Comparison of ENCODE assay signal across 2 cellular contexts in the genomic region with DNA sequence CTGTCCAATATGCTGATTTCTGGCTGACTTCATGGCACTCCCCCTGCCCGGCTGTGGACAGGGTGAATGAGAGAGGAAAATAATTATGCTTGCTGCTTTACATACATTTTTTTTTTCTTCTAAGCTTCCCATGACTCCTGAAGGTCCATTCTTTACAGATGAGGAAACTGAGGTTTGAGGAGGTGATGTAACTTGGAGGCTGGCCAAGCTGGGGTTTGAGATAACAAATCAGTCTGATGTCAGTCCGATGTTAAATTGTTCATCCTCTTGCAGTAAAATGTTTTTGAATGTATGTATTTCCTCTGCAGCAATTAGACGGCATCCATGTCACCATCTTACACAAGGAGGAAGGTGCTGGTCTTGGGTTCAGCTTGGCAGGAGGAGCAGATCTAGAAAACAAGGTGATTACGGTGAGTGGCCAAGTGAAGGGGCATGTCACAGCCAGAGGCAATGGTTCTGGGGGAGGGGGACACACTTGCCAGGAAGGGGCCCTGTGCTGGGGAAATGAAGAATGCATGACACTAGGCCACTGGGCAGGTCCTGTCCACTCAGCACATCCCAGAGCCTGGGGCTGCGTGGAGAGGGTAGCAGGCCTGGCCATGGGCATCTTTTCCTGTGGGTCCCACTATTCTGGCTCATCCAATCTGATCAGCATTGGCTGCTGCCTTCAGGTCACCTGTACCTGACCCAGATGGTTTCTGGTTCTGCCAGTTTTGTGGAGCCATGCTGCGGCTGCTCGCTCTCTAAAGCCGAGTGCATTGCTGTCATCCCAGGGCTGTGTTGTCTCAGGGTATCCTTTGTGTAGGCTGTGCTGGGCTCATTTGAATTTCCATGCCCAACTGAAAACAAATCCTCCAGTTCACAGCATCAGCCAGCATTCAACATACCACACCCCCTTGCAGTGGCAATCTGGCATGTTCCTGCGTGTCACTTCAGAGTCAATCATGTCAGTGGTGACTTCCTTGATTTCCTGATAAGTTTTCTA.
TF ChIP-seq lines count a peak whose summit lies in the region.

No MANE protein-coding gene starts in this region.

TF ChIP-seq in liver, 16 proteins besides CTCF, POLR2A, EP300 and RAD21 (continued from another document):
- TF ChIP-seq, protein P1, sequence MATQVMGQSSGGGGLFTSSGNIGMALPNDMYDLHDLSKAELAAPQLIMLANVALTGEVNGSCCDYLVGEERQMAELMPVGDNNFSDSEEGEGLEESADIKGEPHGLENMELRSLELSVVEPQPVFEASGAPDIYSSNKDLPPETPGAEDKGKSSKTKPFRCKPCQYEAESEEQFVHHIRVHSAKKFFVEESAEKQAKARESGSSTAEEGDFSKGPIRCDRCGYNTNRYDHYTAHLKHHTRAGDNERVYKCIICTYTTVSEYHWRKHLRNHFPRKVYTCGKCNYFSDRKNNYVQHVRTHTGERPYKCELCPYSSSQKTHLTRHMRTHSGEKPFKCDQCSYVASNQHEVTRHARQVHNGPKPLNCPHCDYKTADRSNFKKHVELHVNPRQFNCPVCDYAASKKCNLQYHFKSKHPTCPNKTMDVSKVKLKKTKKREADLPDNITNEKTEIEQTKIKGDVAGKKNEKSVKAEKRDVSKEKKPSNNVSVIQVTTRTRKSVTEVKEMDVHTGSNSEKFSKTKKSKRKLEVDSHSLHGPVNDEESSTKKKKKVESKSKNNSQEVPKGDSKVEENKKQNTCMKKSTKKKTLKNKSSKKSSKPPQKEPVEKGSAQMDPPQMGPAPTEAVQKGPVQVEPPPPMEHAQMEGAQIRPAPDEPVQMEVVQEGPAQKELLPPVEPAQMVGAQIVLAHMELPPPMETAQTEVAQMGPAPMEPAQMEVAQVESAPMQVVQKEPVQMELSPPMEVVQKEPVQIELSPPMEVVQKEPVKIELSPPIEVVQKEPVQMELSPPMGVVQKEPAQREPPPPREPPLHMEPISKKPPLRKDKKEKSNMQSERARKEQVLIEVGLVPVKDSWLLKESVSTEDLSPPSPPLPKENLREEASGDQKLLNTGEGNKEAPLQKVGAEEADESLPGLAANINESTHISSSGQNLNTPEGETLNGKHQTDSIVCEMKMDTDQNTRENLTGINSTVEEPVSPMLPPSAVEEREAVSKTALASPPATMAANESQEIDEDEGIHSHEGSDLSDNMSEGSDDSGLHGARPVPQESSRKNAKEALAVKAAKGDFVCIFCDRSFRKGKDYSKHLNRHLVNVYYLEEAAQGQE (IDR thresholded peaks at IDR 0.05), result no peak
- TF ChIP-seq EGR1 (IDR thresholded peaks at IDR 0.05; ENCODE audit: low read depth in 2 of 2) (no peak), FOXA2 (IDR thresholded peaks at IDR 0.05) (no peak), HNF4A (conservative IDR thresholded peaks at IDR 0.05) (no peak), RXRA (IDR thresholded peaks at IDR 0.05) (no peak), GABPA (IDR thresholded peaks at IDR 0.05 in 1 of 2, conservative IDR thresholded peaks at IDR 0.05 in 1 of 2) (no peak), TAF1 (conservative IDR thresholded peaks at IDR 0.05) (no peak), NR2F2 (IDR thresholded peaks at IDR 0.05) (no peak)
- TF ChIP-seq, protein P2, sequence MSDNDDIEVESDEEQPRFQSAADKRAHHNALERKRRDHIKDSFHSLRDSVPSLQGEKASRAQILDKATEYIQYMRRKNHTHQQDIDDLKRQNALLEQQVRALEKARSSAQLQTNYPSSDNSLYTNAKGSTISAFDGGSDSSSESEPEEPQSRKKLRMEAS (IDR thresholded peaks at IDR 0.05), result no peak
- TF ChIP-seq, protein P3, sequence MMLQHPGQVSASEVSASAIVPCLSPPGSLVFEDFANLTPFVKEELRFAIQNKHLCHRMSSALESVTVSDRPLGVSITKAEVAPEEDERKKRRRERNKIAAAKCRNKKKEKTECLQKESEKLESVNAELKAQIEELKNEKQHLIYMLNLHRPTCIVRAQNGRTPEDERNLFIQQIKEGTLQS (IDR thresholded peaks at IDR 0.05), result no peak
- TF ChIP-seq, protein P4, sequence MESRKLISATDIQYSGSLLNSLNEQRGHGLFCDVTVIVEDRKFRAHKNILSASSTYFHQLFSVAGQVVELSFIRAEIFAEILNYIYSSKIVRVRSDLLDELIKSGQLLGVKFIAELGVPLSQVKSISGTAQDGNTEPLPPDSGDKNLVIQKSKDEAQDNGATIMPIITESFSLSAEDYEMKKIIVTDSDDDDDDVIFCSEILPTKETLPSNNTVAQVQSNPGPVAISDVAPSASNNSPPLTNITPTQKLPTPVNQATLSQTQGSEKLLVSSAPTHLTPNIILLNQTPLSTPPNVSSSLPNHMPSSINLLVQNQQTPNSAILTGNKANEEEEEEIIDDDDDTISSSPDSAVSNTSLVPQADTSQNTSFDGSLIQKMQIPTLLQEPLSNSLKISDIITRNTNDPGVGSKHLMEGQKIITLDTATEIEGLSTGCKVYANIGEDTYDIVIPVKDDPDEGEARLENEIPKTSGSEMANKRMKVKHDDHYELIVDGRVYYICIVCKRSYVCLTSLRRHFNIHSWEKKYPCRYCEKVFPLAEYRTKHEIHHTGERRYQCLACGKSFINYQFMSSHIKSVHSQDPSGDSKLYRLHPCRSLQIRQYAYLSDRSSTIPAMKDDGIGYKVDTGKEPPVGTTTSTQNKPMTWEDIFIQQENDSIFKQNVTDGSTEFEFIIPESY (IDR thresholded peaks at IDR 0.05), result no peak

TF ChIP-seq in HepG2, 621 proteins besides CTCF, POLR2A, EP300 and RAD21 (continued from another document):
- TF ChIP-seq, protein P5, sequence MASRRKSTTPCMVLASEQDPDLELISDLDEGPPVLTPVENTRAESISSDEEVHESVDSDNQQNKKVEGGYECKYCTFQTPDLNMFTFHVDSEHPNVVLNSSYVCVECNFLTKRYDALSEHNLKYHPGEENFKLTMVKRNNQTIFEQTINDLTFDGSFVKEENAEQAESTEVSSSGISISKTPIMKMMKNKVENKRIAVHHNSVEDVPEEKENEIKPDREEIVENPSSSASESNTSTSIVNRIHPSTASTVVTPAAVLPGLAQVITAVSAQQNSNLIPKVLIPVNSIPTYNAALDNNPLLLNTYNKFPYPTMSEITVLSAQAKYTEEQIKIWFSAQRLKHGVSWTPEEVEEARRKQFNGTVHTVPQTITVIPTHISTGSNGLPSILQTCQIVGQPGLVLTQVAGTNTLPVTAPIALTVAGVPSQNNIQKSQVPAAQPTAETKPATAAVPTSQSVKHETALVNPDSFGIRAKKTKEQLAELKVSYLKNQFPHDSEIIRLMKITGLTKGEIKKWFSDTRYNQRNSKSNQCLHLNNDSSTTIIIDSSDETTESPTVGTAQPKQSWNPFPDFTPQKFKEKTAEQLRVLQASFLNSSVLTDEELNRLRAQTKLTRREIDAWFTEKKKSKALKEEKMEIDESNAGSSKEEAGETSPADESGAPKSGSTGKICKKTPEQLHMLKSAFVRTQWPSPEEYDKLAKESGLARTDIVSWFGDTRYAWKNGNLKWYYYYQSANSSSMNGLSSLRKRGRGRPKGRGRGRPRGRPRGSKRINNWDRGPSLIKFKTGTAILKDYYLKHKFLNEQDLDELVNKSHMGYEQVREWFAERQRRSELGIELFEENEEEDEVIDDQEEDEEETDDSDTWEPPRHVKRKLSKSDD (CRISPR knock-in tag; IDR thresholded peaks at IDR 0.05; ENCODE audit: low read depth), result no peak
- no peak for TF ChIP-seq RFX3 (CRISPR knock-in tag; IDR thresholded peaks at IDR 0.05)
- no peak for TF ChIP-seq SP1 (IDR thresholded peaks at IDR 0.05)
- TF ChIP-seq SP1 (CRISPR knock-in tag; IDR thresholded peaks at IDR 0.05), result no peak
- TF ChIP-seq, protein P6, sequence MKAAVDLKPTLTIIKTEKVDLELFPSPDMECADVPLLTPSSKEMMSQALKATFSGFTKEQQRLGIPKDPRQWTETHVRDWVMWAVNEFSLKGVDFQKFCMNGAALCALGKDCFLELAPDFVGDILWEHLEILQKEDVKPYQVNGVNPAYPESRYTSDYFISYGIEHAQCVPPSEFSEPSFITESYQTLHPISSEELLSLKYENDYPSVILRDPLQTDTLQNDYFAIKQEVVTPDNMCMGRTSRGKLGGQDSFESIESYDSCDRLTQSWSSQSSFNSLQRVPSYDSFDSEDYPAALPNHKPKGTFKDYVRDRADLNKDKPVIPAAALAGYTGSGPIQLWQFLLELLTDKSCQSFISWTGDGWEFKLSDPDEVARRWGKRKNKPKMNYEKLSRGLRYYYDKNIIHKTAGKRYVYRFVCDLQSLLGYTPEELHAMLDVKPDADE (CRISPR knock-in tag; IDR thresholded peaks at IDR 0.05), result no peak
- no peak for TF ChIP-seq FOXC1 (CRISPR knock-in tag; IDR thresholded peaks at IDR 0.05; ENCODE audit: borderline replicate concordance)
